Comparison of ENCODE assay signal across 8 cellular contexts in the genomic region with DNA sequence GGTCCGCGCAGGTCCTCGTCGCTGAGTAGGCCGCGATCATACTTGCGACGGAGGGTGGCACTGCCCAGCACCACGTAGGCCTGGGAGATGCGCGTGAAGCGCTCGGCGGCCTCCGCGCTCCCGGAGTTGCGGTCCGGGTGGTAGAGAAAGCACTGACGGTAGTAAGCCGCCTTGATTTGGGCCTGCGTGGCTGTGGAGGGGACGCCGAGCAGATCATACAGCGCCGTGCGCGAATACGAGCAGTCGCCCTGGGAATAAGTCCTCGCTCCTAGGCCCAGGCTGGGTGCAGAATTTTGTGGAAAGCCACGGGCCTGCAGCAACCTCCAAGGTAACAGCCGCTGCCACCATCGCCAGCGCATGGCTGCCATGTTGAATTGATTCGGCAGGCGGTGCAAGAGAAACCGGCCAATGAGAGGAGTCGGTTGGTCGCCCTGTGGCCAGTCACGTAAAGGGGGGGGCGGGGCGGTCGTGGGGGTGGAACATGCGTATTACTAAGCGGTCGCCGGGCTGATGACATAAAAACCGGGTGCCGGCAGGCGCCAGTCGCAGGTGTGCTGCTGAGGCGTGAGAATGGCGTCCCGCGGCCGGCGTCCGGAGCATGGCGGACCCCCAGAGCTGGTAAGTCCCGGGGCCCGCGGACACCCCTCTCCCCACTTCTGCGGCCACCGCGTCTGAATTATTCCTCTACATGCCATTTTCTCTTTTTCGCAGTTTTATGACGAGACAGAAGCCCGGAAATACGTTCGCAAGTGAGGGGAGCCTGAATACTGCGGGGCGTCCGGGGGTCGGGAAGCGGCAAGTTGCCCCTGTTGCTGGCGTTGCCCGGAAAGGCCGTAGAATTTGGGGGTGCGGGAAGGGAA. TPM values are rescaled to one million over a fixed set of nuclear protein-coding genes. Genes with fewer than 3 reads are reported as not detected.
A peak's percentile ranks its signal among the peaks of the same experiment; 100 is the strongest.
DNase-seq lines count a peak whose midpoint lies in the region; ATAC-seq and TF ChIP-seq lines count a peak whose summit lies in the region.

A gene with protein sequence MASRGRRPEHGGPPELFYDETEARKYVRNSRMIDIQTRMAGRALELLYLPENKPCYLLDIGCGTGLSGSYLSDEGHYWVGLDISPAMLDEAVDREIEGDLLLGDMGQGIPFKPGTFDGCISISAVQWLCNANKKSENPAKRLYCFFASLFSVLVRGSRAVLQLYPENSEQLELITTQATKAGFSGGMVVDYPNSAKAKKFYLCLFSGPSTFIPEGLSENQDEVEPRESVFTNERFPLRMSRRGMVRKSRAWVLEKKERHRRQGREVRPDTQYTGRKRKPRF (plus strand): TSS at position 542 of the 860 bp plus-strand sequence. CDS start 29 bp downstream, at position 571.
A gene (minus strand): TSS at position 398 of the 860 bp plus-strand sequence. CDS start 30 bp downstream, at position 368.

- H2AFZ ChIP-seq in Loucy (ENCODE audit: low read length) = peak within 1 kb of the TSS; percentile 98
- peak within 1 kb of the TSS; percentile 65 for H2AFZ ChIP-seq in neural cell (ENCODE audit: low read depth, low read length)

- H3K9me2 ChIP-seq in Loucy (replicated peaks; ENCODE audit: low read depth, low read length) (no peaks in the 10 kb centered on the region), neural cell (ENCODE audit: insufficient read depth, low read length) (no peaks in the 10 kb centered on the region)

- H3K4me2 ChIP-seq in Loucy (ENCODE audit: low read depth, low read length, poor library complexity, severe bottlenecking) (peak within 1 kb of the TSS; percentile 99), neural cell (ENCODE audit: low read length) (peak within 1 kb of the TSS; percentile 94)

- peak; percentile 94 for DNase-seq in ELR (ENCODE audit: low read depth)
- peak; percentile 99 for DNase-seq in H7
- DNase-seq in RWPE2 (ENCODE audit: low spot score) = peak; percentile 97
- DNase-seq in activated effector memory CD4-positive, alpha-beta T cell treated with Interleukin-2 at 50 U/mL for 16 hours = peak; percentile 94
- DNase-seq in fibroblast of the conjunctiva (ENCODE audit: low read depth) = peak; percentile 91
- DNase-seq in stimulated activated naive CD8-positive, alpha-beta T cell treated with anti-CD3 and anti-CD28 coated beads, Interleukin-15, amount 100 ng/mL, for 72 hours = peak; percentile 84 to 91

- H3K27ac Mint-ChIP-seq in stimulated activated naive CD8-positive, alpha-beta T cell treated with anti-CD3 and anti-CD28 coated beads, Interleukin-15, amount 100 ng/mL, for 72 hours = peak within 1 kb of the TSS; percentile 99

- H3K27me3 ChIP-seq in H7 (ENCODE audit: control insufficient read depth, insufficient read depth, low read length) = no peaks in the 10 kb centered on the region
- H3K27me3 ChIP-seq in Loucy (ENCODE audit: insufficient read depth, low read length, poor library complexity, severe bottlenecking) = no peaks in the 10 kb centered on the region
- no peaks in the 10 kb centered on the region for H3K27me3 ChIP-seq in RWPE2 (ENCODE audit: insufficient read depth, poor library complexity, severe bottlenecking)
- H3K27me3 ChIP-seq in neural cell (ENCODE audit: insufficient read depth, low read depth, low read length) = no peaks in the 10 kb centered on the region

- peaks cover 48% of the 10 kb centered on the region for H3K4me1 Mint-ChIP-seq in stimulated activated naive CD8-positive, alpha-beta T cell treated with anti-CD3 and anti-CD28 coated beads, Interleukin-15, amount 100 ng/mL, for 72 hours

- H3K27me3 Mint-ChIP-seq in stimulated activated naive CD8-positive, alpha-beta T cell treated with anti-CD3 and anti-CD28 coated beads, Interleukin-15, amount 100 ng/mL, for 72 hours = no peaks in the 10 kb centered on the region

- H3K36me3 ChIP-seq in H7 (replicated peaks; ENCODE audit: control insufficient read depth, insufficient read depth, low read length) (peaks cover 5% of the 10 kb centered on the region), Loucy (ENCODE audit: insufficient read depth, low read length) (peaks cover 9% of the 10 kb centered on the region; the same call in 1 of the 2 replicates), RWPE2 (ENCODE audit: low read depth) (peaks cover 19% of the 10 kb centered on the region), neural cell (ENCODE audit: insufficient read depth, low read length) (no peaks in the 10 kb centered on the region)

- H3K27ac ChIP-seq in RWPE2 (ENCODE audit: poor library complexity, severe bottlenecking) (peak within 1 kb of the TSS; percentile 48), neural cell (ENCODE audit: low read length) (peak within 1 kb of the TSS; percentile 85)

- peak within 1 kb of the TSS; percentile 99 to 100 for H3K4me3 Mint-ChIP-seq in stimulated activated naive CD8-positive, alpha-beta T cell treated with anti-CD3 and anti-CD28 coated beads, Interleukin-15, amount 100 ng/mL, for 72 hours

- H4K20me1 ChIP-seq in Loucy (ENCODE audit: insufficient read depth, low read length, poor library complexity, severe bottlenecking) (peaks cover 17% of the 10 kb centered on the region), neural cell (ENCODE audit: insufficient read depth) (no peaks in the 10 kb centered on the region)

- no peak for TF ChIP-seq RAD21 in neural cell (conservative IDR thresholded peaks at IDR 0.05)

- ATAC-seq in RWPE2 (ENCODE audit: low read depth) = peak; percentile 92
- peak; percentile 97 for ATAC-seq in stimulated activated naive CD8-positive, alpha-beta T cell treated with anti-CD3 and anti-CD28 coated beads, Interleukin-15, amount 100 ng/mL, for 72 hours

- H3K9ac ChIP-seq in Loucy (ENCODE audit: low read depth, low read length, poor library complexity, severe bottlenecking) (peak within 1 kb of the TSS; percentile 87), neural cell (ENCODE audit: low read length) (peak within 1 kb of the TSS; percentile 90)

- H3K79me2 ChIP-seq in Loucy (ENCODE audit: insufficient read depth, low read length) (peaks cover 75% of the 10 kb centered on the region), neural cell (replicated peaks; ENCODE audit: insufficient read depth, low read length) (peaks cover 38% of the 10 kb centered on the region)

- H3F3A ChIP-seq in Loucy (ENCODE audit: low read depth) (no peaks in the 10 kb centered on the region), neural cell (ENCODE audit: insufficient read depth, low read length, poor library complexity, severe bottlenecking) (no peaks in the 10 kb centered on the region)

- peak; percentile 13 for TF ChIP-seq EP300 in neural cell (conservative IDR thresholded peaks at IDR 0.05; ENCODE audit: poor library complexity, severe bottlenecking)

- H3K9me3 Mint-ChIP-seq in stimulated activated naive CD8-positive, alpha-beta T cell treated with anti-CD3 and anti-CD28 coated beads, Interleukin-15, amount 100 ng/mL, for 72 hours = no peaks in the 10 kb centered on the region

- H3K4me1 ChIP-seq in Loucy (ENCODE audit: insufficient read depth, low read length, poor library complexity, severe bottlenecking) (peaks cover 16% of the 10 kb centered on the region), RWPE2 (ENCODE audit: insufficient read depth, poor library complexity, severe bottlenecking) (peaks cover 11% of the 10 kb centered on the region)

- H3K4me3 ChIP-seq in H7 (ENCODE audit: insufficient read depth, low read depth, low read length) (peak within 1 kb of the TSS; percentile 95), Loucy (ENCODE audit: low read length, poor library complexity, severe bottlenecking) (peak within 1 kb of the TSS; percentile 99), RWPE2 (ENCODE audit: severe bottlenecking) (peak within 1 kb of the TSS; percentile 79), neural cell (ENCODE audit: low read length) (peak within 1 kb of the TSS; percentile 99)

- TF ChIP-seq CTCF in Loucy (conservative IDR thresholded peaks at IDR 0.05; ENCODE audit: low read length) (no peak), RWPE2 (IDR thresholded peaks at IDR 0.05; ENCODE audit: poor library complexity, severe bottlenecking) (no peak), neural cell (IDR thresholded peaks at IDR 0.05; ENCODE audit: poor library complexity, severe bottlenecking) (no peak)

- no peaks in the 10 kb centered on the region for H3K9me3 ChIP-seq in Loucy (ENCODE audit: insufficient read depth, low read depth, low read length)
- H3K9me3 ChIP-seq in RWPE2 (ENCODE audit: severe bottlenecking) = no peaks in the 10 kb centered on the region
- no peaks in the 10 kb centered on the region for H3K9me3 ChIP-seq in neural cell (ENCODE audit: low read length)

TF ChIP-seq in neural cell, 6 proteins besides CTCF, POLR2A, EP300 and RAD21 (continues in another document):
- TF ChIP-seq TAF1 (IDR thresholded peaks at IDR 0.05; ENCODE audit: low read depth) = peak; percentile 76
- TF ChIP-seq POLR2AphosphoS5 (IDR thresholded peaks at IDR 0.05) = peak; percentile 94
- no peak for TF ChIP-seq EZH2 (IDR thresholded peaks at IDR 0.05; ENCODE audit: borderline replicate concordance, insufficient read depth, low read length, poor library complexity, severe bottlenecking)
- peak; percentile 26 for TF ChIP-seq SMC3 (conservative IDR thresholded peaks at IDR 0.05; ENCODE audit: poor library complexity)
- TF ChIP-seq MXI1 (conservative IDR thresholded peaks at IDR 0.05; ENCODE audit: poor library complexity, severe bottlenecking) = peak; percentile 99

RNA-seq across cellular contexts. Expression of the first gene that starts in this region (rescaled TPM):
- 39.3 and 48.0 TPM in 2 replicates for total RNA-seq in H7 (2014; rRNA removed; shearing (Covaris generic))
- 75.9 and 82.9 TPM in 2 replicates for polyA plus RNA-seq in neural cell
- polyA minus RNA-seq in neural cell = 29.9 and 33.5 TPM in 2 replicates

RNA-seq across cellular contexts. Expression of the second gene that starts in this region (rescaled TPM):
- total RNA-seq in H7 (2014; rRNA removed; shearing (Covaris generic)) = 2.4 and 2.7 TPM in 2 replicates
- 1.1 and 1.3 TPM in 2 replicates for polyA plus RNA-seq in neural cell
- polyA minus RNA-seq in neural cell = 3.1 and 4.1 TPM in 2 replicates

Comparison
In these comparisons a context has a peak if more than half of its experiments do, and no peak if none do; other contexts are left out.
1. Peak in every context shown above with its lines: DNase-seq, ATAC-seq, H3K4me3 ChIP-seq and H3K27ac ChIP-seq.